In the genomic region with DNA sequence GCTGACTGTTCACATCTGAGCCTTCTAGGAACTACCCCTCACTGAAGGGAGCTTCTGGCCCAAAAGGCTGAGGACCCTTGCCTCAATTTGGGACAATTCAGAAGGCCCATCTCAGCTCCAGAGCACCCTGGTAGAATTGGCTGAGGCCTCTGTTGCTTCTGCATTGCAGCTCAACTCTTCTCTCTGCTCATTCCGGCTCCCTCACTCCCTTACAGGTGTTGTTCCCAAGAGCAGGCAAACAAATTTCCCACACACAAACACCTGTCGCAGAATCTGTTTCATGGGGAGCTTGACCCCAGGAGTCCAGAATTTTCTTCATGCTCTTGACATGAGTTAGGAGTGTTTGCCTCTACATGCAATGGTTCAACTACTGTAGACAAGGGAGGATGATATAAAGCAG, we compare ENCODE assay signal across 23 cellular contexts.
"Had no signal": no experiment of that assay in that cellular context is flagged by ENCODE, and none has a peak within 500 bp of the region (broad histone marks: within the 10 kb centered on the region; RNA-seq: fewer than 3 reads in every experiment).

No MANE protein-coding gene starts in this region.

- H3K4me3 Mint-ChIP-seq: dendritic cell treated with granulocyte-macrophage colony-stimulating factor and Interleukin-4, amounts not matched to agents 40 ng/mL and 50 ng/mL, for 4 days; effector memory CD8-positive, alpha-beta T cell had no signal

- H3K27ac Mint-ChIP-seq: dendritic cell treated with granulocyte-macrophage colony-stimulating factor and Interleukin-4, amounts not matched to agents 40 ng/mL and 50 ng/mL, for 4 days; effector memory CD8-positive, alpha-beta T cell had no signal

- H3K27ac ChIP-seq: colonic mucosa, coronary artery, dorsolateral prefrontal cortex, epithelial cell of prostate, esophagus squamous epithelium, foreskin keratinocyte, gastrocnemius medialis, gastroesophageal sphincter, heart left ventricle, heart right ventricle had no signal

- H3K36me3 ChIP-seq: colonic mucosa, esophagus squamous epithelium, gastrocnemius medialis, gastroesophageal sphincter, heart left ventricle, heart right ventricle had no signal

- DNase-seq: colonic mucosa; cortex of kidney; dermis blood vessel endothelial cell; dorsolateral prefrontal cortex; effector CD4-positive, alpha-beta T cell; effector CD8-positive, alpha-beta T cell; effector memory CD4-positive, alpha-beta T cell; effector memory CD8-positive, alpha-beta T cell; erythroblast; esophagus squamous epithelium; foreskin fibroblast; foreskin keratinocyte; foreskin melanocyte; gastrocnemius medialis; glutamatergic neuron; head of caudate nucleus; heart left ventricle; heart right ventricle had no signal

- ATAC-seq: effector memory CD8-positive, alpha-beta T cell; esophagus mucosa; foreskin keratinocyte; gastrocnemius medialis; gastroesophageal sphincter; heart right ventricle had no signal

- H3K4me3 ChIP-seq: colonic mucosa, coronary artery, dorsolateral prefrontal cortex, esophagus squamous epithelium, gastrocnemius medialis, gastroesophageal sphincter, heart left ventricle, heart right ventricle had no signal

- H3K27me3 ChIP-seq: colonic mucosa, gastrocnemius medialis, gastroesophageal sphincter, heart left ventricle had no signal

- H3K4me1 ChIP-seq: colonic mucosa, esophagus squamous epithelium, foreskin keratinocyte, gastrocnemius medialis had no signal

- H3K9me3 ChIP-seq: colonic mucosa, esophagus squamous epithelium, gastrocnemius medialis, gastroesophageal sphincter, heart left ventricle, heart right ventricle had no signal

- H3K9me3 Mint-ChIP-seq: dendritic cell treated with granulocyte-macrophage colony-stimulating factor and Interleukin-4, amounts not matched to agents 40 ng/mL and 50 ng/mL, for 4 days; effector memory CD8-positive, alpha-beta T cell had no signal
